10 cellular contexts compared by ENCODE assay signal in the genomic region with DNA sequence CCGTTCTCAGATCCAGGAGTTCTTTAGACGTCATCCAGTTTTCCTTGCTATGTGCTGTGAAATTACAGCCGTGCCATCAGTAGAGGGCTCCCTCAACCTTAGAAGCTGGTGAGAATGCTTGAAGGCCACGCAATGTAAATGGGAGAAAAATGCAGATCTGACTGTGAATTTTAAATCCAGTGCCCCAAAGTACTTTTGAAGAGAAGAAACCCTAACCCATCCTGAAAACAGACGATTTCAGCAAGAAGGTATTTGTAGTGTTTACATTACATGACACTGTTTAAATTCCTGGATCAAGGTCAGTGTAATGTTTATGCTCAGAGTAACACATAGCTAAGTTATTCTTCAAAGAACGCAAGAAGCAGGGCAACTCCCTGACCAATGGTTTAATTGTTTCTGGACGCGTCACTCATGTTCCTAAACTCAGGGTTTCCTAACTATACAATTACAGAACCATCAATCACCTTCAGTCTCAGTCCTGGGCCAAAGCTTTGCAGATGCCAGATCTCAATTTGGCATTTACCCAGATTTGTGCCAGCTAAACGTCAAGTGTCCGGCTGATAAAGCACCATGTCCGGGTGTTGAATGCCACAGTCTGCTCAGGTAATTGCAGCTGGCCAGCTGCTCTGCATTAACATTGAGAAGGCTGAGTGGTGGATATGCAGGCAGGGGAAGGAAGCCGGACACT. TPM values are rescaled to one million over a fixed set of nuclear protein-coding genes. Genes with fewer than 3 reads are reported as not detected.
DNase-seq lines count a peak whose midpoint lies in the region; ATAC-seq and TF ChIP-seq lines count a peak whose summit lies in the region.
"Had no signal": no experiment of that assay in that cellular context is flagged by ENCODE, and none has a peak within 500 bp of the region (broad histone marks: within the 10 kb centered on the region; RNA-seq: fewer than 3 reads in every experiment).

No MANE protein-coding gene starts in this region.

- DNase-seq in HCT116 (ENCODE audit: low read depth, low spot score) = peak; percentile 24
- peak; percentile 51 for DNase-seq in RKO (ENCODE audit: low spot score)
- peak; percentile 69 to 87 for DNase-seq in foreskin fibroblast
- no peak for DNase-seq in activated CD4-positive, alpha-beta T cell treated with anti-CD3 and anti-CD28 coated beads, Interleukin-2, amount 50 U/mL, for 4 hours

- H3K4me1 ChIP-seq in HCT116 (ENCODE audit: control insufficient read depth in 1 of 2, insufficient read depth in 2 of 2, low read length in 2 of 2) = no peaks in the 10 kb centered on the region
- peaks cover 21% of the 10 kb centered on the region for H3K4me1 ChIP-seq in rectal smooth muscle tissue (ENCODE audit: control insufficient read depth, insufficient read depth, low read length)

- no peaks in the 10 kb centered on the region for H3K9me3 Mint-ChIP-seq in activated T-helper 17 cell treated with anti-CD3 and anti-CD28 coated beads, Interleukin-2, amount 50 U/mL, for 72 hours

- peak; percentile 57 for TF ChIP-seq RAD21 in HCT116 (IDR thresholded peaks at IDR 0.05; ENCODE audit: low read depth)

- H4K20me1 ChIP-seq in HCT116 (ENCODE audit: insufficient read depth) = no peaks in the 10 kb centered on the region

- H3K27me3 ChIP-seq in HCT116 (ENCODE audit: insufficient read depth, low read length) = no peaks in the 10 kb centered on the region
- H3K27me3 ChIP-seq in rectal smooth muscle tissue (ENCODE audit: control insufficient read depth, insufficient read depth, low read length) = no peaks in the 10 kb centered on the region
- H3K27me3 ChIP-seq: SJCRH30 had no signal

- no peak overlapping the region for H2AFZ ChIP-seq in HCT116 (ENCODE audit: low read depth, low read length, poor library complexity, severe bottlenecking)

- TF ChIP-seq POLR2A in HCT116 (IDR thresholded peaks at IDR 0.05; ENCODE audit: borderline replicate concordance, extremely low read depth, insufficient read depth, insufficient read length) = no peak

- TF ChIP-seq CTCF in HCT116 (IDR thresholded peaks at IDR 0.05 in 2 of 3, conservative IDR thresholded peaks at IDR 0.05 in 1 of 3; ENCODE audit: borderline replicate concordance in 1 of 3, insufficient read depth in 1 of 3, low read depth in 2 of 3, low read length in 2 of 3) = peak; percentile 21 to 37 (median 32); a peak in 4 of 6 replicates
- peak; percentile 64 for TF ChIP-seq CTCF in foreskin fibroblast (IDR thresholded peaks at IDR 0.05; ENCODE audit: low read depth, low read length)

- no peaks in the 10 kb centered on the region for H3K36me3 Mint-ChIP-seq in activated T-helper 17 cell treated with anti-CD3 and anti-CD28 coated beads, Interleukin-2, amount 50 U/mL, for 72 hours (ENCODE audit: low read depth)

- H3K36me3 ChIP-seq in HCT116 (ENCODE audit: control insufficient read depth in 1 of 2, insufficient read depth in 2 of 2, low read length in 2 of 2) = no peaks in the 10 kb centered on the region
- H3K36me3 ChIP-seq in rectal smooth muscle tissue (ENCODE audit: control insufficient read depth, insufficient read depth, low read length) = no peaks in the 10 kb centered on the region
- H3K36me3 ChIP-seq: neutrophil, SJCRH30 had no signal

- RAD21 ChIA-PET in HCT116 (lab: Charles Lee; ENCODE audit: low non-redundant PET in 1 of 2, low total read pairs in 2 of 2, uncharacterized antibody in 2 of 2, unreplicated experiment in 2 of 2) = no interaction called here

- H3K9ac ChIP-seq in HCT116 (ENCODE audit: low read length) (no peak overlapping the region), rectal smooth muscle tissue (ENCODE audit: low read length) (no peak overlapping the region)

- H3K9me2 ChIP-seq in HCT116 (ENCODE audit: insufficient read depth) = no peaks in the 10 kb centered on the region

- CTCF ChIA-PET in HCT116 (lab: Charles Lee) = interaction anchor here (1.4 to 1.7 kb wide), 2 partner anchors 20 to 41 kb away, joined by 3 to 7 read pairs; no protein-coding TSS in a partner anchor

- no TSS peak for BruUV-seq in HCT116 (replicated peaks; lab: Mats Ljungman, UMichigan)

- H3K9me3 ChIP-seq in HCT116 (ENCODE audit: control insufficient read depth in 1 of 2, insufficient read depth in 1 of 2, low read depth in 1 of 2, low read length in 2 of 2) = no peaks in the 10 kb centered on the region
- H3K9me3 ChIP-seq: neutrophil, SJCRH30 had no signal

- no peaks in the 10 kb centered on the region for H3K27me3 Mint-ChIP-seq in activated T-helper 17 cell treated with anti-CD3 and anti-CD28 coated beads, Interleukin-2, amount 50 U/mL, for 72 hours

- POLR2A ChIA-PET in HCT116 (lab: Charles Lee) = no interaction called here

- H3K27ac Mint-ChIP-seq in activated T-helper 17 cell treated with anti-CD3 and anti-CD28 coated beads, Interleukin-2, amount 50 U/mL, for 72 hours = no peak overlapping the region

- no peak overlapping the region for H3K4me2 ChIP-seq in HCT116 (ENCODE audit: low read length)

- peaks cover 18% of the 10 kb centered on the region for H3K4me1 Mint-ChIP-seq in activated T-helper 17 cell treated with anti-CD3 and anti-CD28 coated beads, Interleukin-2, amount 50 U/mL, for 72 hours

- no peaks in the 10 kb centered on the region for H3K79me2 ChIP-seq in HCT116 (ENCODE audit: insufficient read depth, low read length)

- peak; percentile 81 for ATAC-seq in HCT116
- ATAC-seq in activated T-helper 17 cell treated with anti-CD3 and anti-CD28 coated beads, Interleukin-2, amount 50 U/mL, for 72 hours (replicated peaks) = no peak
- no peak for ATAC-seq in HG03354 (IDR thresholded peaks at IDR 0.05; ENCODE audit: poor library complexity, severe bottlenecking, unreplicated experiment)
- ATAC-seq in GM21825 (IDR thresholded peaks at IDR 0.05; ENCODE audit: unreplicated experiment) = no peak

- H3K27ac ChIP-seq in HCT116 (ENCODE audit: low read depth, low read length) (no peak overlapping the region), rectal smooth muscle tissue (ENCODE audit: low read depth, low read length) (peak overlapping the region; percentile 72)
- H3K27ac ChIP-seq: neutrophil, SJCRH30 had no signal

- H3K4me3 Mint-ChIP-seq in activated T-helper 17 cell treated with anti-CD3 and anti-CD28 coated beads, Interleukin-2, amount 50 U/mL, for 72 hours = no peak overlapping the region

- intact Hi-C loops in HCT116 (cut with micrococcal nuclease) = no loop called here

- H3K4me3 ChIP-seq in HCT116 (replicated peaks in 1 of 2; ENCODE audit: low read depth in 1 of 2, low read length in 2 of 2) (no peak overlapping the region), foreskin fibroblast (ENCODE audit: low read depth in 1 of 2, low read length in 2 of 2) (no peak overlapping the region), rectal smooth muscle tissue (ENCODE audit: low read length) (no peak overlapping the region)
- H3K4me3 ChIP-seq: SJCRH30 had no signal

TF ChIP-seq in HCT116, 20 proteins besides CTCF, POLR2A, EP300 and RAD21 (continues in another document):
- TF ChIP-seq SP1 (IDR thresholded peaks at IDR 0.05; ENCODE audit: low read depth) = no peak
- TF ChIP-seq SIN3A (IDR thresholded peaks at IDR 0.05; ENCODE audit: low read depth) = no peak
- TF ChIP-seq ZNF274 (IDR thresholded peaks at IDR 0.05; ENCODE audit: low read depth, low read length) = no peak
- TF ChIP-seq EZH2phosphoT487 (IDR thresholded peaks at IDR 0.05; ENCODE audit: borderline replicate concordance) = no peak
- no peak for TF ChIP-seq ZFX (IDR thresholded peaks at IDR 0.05)
- TF ChIP-seq, protein P1, sequence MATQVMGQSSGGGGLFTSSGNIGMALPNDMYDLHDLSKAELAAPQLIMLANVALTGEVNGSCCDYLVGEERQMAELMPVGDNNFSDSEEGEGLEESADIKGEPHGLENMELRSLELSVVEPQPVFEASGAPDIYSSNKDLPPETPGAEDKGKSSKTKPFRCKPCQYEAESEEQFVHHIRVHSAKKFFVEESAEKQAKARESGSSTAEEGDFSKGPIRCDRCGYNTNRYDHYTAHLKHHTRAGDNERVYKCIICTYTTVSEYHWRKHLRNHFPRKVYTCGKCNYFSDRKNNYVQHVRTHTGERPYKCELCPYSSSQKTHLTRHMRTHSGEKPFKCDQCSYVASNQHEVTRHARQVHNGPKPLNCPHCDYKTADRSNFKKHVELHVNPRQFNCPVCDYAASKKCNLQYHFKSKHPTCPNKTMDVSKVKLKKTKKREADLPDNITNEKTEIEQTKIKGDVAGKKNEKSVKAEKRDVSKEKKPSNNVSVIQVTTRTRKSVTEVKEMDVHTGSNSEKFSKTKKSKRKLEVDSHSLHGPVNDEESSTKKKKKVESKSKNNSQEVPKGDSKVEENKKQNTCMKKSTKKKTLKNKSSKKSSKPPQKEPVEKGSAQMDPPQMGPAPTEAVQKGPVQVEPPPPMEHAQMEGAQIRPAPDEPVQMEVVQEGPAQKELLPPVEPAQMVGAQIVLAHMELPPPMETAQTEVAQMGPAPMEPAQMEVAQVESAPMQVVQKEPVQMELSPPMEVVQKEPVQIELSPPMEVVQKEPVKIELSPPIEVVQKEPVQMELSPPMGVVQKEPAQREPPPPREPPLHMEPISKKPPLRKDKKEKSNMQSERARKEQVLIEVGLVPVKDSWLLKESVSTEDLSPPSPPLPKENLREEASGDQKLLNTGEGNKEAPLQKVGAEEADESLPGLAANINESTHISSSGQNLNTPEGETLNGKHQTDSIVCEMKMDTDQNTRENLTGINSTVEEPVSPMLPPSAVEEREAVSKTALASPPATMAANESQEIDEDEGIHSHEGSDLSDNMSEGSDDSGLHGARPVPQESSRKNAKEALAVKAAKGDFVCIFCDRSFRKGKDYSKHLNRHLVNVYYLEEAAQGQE (IDR thresholded peaks at IDR 0.05; ENCODE audit: low read depth) = no peak
- TF ChIP-seq EGR1 (IDR thresholded peaks at IDR 0.05; ENCODE audit: low read depth) = no peak
- no peak for TF ChIP-seq FOSL1 (IDR thresholded peaks at IDR 0.05; ENCODE audit: low read depth)
- no peak for TF ChIP-seq TCF7L2 (IDR thresholded peaks at IDR 0.05; ENCODE audit: borderline replicate concordance, extremely low read depth, insufficient read depth, insufficient read length)
- TF ChIP-seq CBX3 (IDR thresholded peaks at IDR 0.05; ENCODE audit: low read depth) = no peak

RNA-seq across cellular contexts. Expression of gene ADAMTS8, which starts 38.2 kb away (rescaled TPM):
- total RNA-seq in HCT116 (2021; ENCODE audit: unreplicated experiment) = 0.07 TPM
- polyA plus RNA-seq in HCT116 (2012) = not detected in 2 replicates
- not detected for total RNA-seq in activated T-helper 17 cell treated with anti-CD3 and anti-CD28 coated beads, Interleukin-2, amount 50 U/mL, for 72 hours
- total RNA-seq: SJCRH30 had no signal

RNA-seq across cellular contexts. Expression of gene ADAMTS15, which starts 58.2 kb away (rescaled TPM):
- 0.44 TPM for total RNA-seq in HCT116 (2021; ENCODE audit: unreplicated experiment)
- 0.20 and 0.22 TPM in 2 replicates for polyA plus RNA-seq in HCT116 (2012)
- total RNA-seq in activated T-helper 17 cell treated with anti-CD3 and anti-CD28 coated beads, Interleukin-2, amount 50 U/mL, for 72 hours = not detected

Comparison
In these comparisons a context has a peak if more than half of its experiments do, and no peak if none do; other contexts are left out.
1. DNase-seq: peak in HCT116 (single experiment), RKO (single experiment) and foreskin fibroblast (2 of 2); none in activated CD4-positive, alpha-beta T cell treated with anti-CD3 and anti-CD28 coated beads, Interleukin-2, amount 50 U/mL, for 4 hours (0 of 2).